In the genomic region with DNA sequence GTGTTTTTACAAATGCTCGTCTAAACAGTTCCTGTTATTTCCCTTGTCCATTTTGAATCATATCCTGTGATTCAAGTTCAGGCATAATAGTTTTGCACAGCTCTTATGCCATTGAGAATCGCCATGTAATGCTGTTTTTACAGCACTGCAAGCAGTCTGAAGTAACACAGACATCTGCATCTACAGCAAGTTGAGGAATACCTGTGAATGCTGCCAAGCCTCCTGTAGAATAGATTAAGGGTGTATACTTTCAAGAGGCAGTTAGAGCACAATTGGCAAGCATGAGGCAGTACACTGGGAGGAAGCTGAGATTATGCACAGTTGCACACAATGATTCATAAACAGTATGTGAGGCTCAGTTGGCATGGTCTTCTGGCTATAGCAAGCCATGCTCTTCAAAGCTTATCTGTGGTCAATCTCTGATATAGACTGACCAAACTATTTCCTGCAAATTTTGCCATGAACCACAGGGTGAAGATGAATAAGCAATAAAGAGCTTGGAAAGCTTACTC, we compare ENCODE assay signal across 10 cellular contexts.
DNase-seq lines count a peak whose midpoint lies in the region; ATAC-seq and TF ChIP-seq lines count a peak whose summit lies in the region.
"Had no signal": no experiment of that assay in that cellular context is flagged by ENCODE, and none has a peak within 500 bp of the region (broad histone marks: within the 10 kb centered on the region; RNA-seq: fewer than 3 reads in every experiment).

No MANE protein-coding gene starts in this region.

- no peaks in the 10 kb centered on the region for H3K36me3 ChIP-seq in BE2C

- no peaks in the 10 kb centered on the region for H3K4me1 Mint-ChIP-seq in T-cell

- H3K36me3 Mint-ChIP-seq in T-cell, result no peaks in the 10 kb centered on the region

- CTCF ChIA-PET in T-cell (lab: Charles Lee), result interaction anchor here (0.5 to 1.1 kb wide), 2 partner anchors 9 to 144 kb away, joined by 4 to 11 read pairs; no protein-coding TSS in a partner anchor

- no peaks in the 10 kb centered on the region for H3K9me3 ChIP-seq in BE2C

- no peaks in the 10 kb centered on the region for H3K27me3 ChIP-seq in BE2C

- POLR2A ChIA-PET in T-cell (lab: Charles Lee), result no interaction called here

- no peaks in the 10 kb centered on the region for H3K9me3 Mint-ChIP-seq in T-cell

- ATAC-seq in HG03354 (IDR thresholded peaks at IDR 0.05; ENCODE audit: poor library complexity, severe bottlenecking, unreplicated experiment) (no peak), T-cell (replicated peaks in 1 of 4) (no peak)

- no peak for TF ChIP-seq POLR2A in erythroblast (IDR thresholded peaks at IDR 0.05; ENCODE audit: low read length)

- no peak overlapping the region for H3K4me3 ChIP-seq in BE2C (ENCODE audit: low read depth, low read length)

- DNase-seq in COLO829 (ENCODE audit: low spot score) (peak; percentile 40), NCI-H2029 treated with DMSO at 0.1 percent for 48 hours (lab: John Stamatoyannopoulos, UW) (peak; percentile 33), dermis microvascular lymphatic vessel endothelial cell (ENCODE audit: low read depth in 2 of 2) (peak; percentile 87 to 98), myocyte (ENCODE audit: low read depth) (peak; percentile 26), BE2C (no peak), erythroblast (lab: John Stamatoyannopoulos, UW) (no peak), T-cell (no peak)
- DNase-seq: activated CD4-positive, alpha-beta T cell treated with anti-CD3 and anti-CD28 coated beads for 1 hour; NCI-H1436 treated with DMSO at 0.1 percent for 48 hours had no signal

- TF ChIP-seq CTCF in BE2C (IDR thresholded peaks at IDR 0.05; ENCODE audit: low read depth, low read length), result no peak

- no peak overlapping the region for H3K27ac Mint-ChIP-seq in T-cell

- H3K4me3 Mint-ChIP-seq in T-cell, result no peak overlapping the region

- no peaks in the 10 kb centered on the region for H3K4me1 ChIP-seq in BE2C

- peaks cover 21 to 31% of the 10 kb centered on the region in 2 donors for H3K27me3 Mint-ChIP-seq in T-cell

Comparison
In these comparisons a context has a peak if more than half of its experiments do, and no peak if none do; other contexts are left out.
1. DNase-seq: peak in COLO829 (single experiment), NCI-H2029 treated with DMSO at 0.1 percent for 48 hours (single experiment), dermis microvascular lymphatic vessel endothelial cell (2 of 2) and myocyte (single experiment); none in BE2C (single experiment), erythroblast (0 of 2) and T-cell (0 of 34).